34 cellular contexts compared by ENCODE assay signal in genomic region chr15:61726166-61726565, GRCh38.
"Had no signal": no experiment of that assay in that cellular context is flagged by ENCODE, and none has a peak within 500 bp of the region (broad histone marks: within the 10 kb centered on the region; RNA-seq: fewer than 3 reads in every experiment).

No MANE protein-coding gene starts in this region.

- H3K9ac ChIP-seq: KMS-11 had no signal

- H3K4me3 ChIP-seq: MG63 had no signal

- DNase-seq: Karpas-422, Kasumi-1, KBM-7, KG1, MG63, MM.1S, MV-4-11, NCI-H1048, NCI-H1092, NCI-H1092 treated with DMSO at 0.1 percent for 48 hours, NCI-H1105, NCI-H1105 treated with DMSO at 0.1 percent for 48 hours, NCI-H1417, NCI-H1417 treated with DMSO at 0.1 percent for 48 hours, NCI-H1436, NCI-H1436 treated with DMSO at 0.1 percent for 48 hours, NCI-H1694 treated with DMSO at 0.1 percent for 48 hours, NCI-H187, NCI-H187 treated with DMSO at 0.1 percent for 48 hours, NCI-H1930, NCI-H2029, NCI-H2029 treated with DMSO at 0.1 percent for 48 hours, NCI-H2081, NCI-H2081 treated with DMSO at 0.1 percent for 48 hours, NCI-H2107, NCI-H2171, NCI-H2171 treated with DMSO at 0.1 percent for 48 hours, NCI-H2227 treated with DMSO at 0.1 percent for 48 hours, NCI-H226, NCI-H345, NCI-H446, NCI-H446 treated with DMSO at 0.1 percent for 48 hours, NCI-H510A had no signal

- H3K36me3 ChIP-seq: MG63 had no signal

- H3K4me2 ChIP-seq: KMS-11 had no signal

- H3K27ac ChIP-seq: KMS-11 had no signal

- H3K9me3 ChIP-seq: MG63 had no signal

- H3K27me3 ChIP-seq: MG63 had no signal
